In genomic region chr2:190235101-190235500, GRCh38 we compare ENCODE assay signal across 20 cellular contexts.
DNase-seq lines count a peak whose midpoint lies in the region; TF ChIP-seq lines count a peak whose summit lies in the region.
"Had no signal": no experiment of that assay in that cellular context is flagged by ENCODE, and none has a peak within 500 bp of the region (broad histone marks: within the 10 kb centered on the region; RNA-seq: fewer than 3 reads in every experiment).

No MANE protein-coding gene starts in this region.

- no peak overlapping the region for H2AK5ac ChIP-seq in neuronal stem cell (ENCODE audit: low read depth, low read length)

- H3K4me3 ChIP-seq in AG10803 (ENCODE audit: low read length) (no peak overlapping the region), HFF-Myc (replicated peaks; ENCODE audit: low read depth, low read length) (no peak overlapping the region), choroid plexus epithelial cell (ENCODE audit: low read depth, low read length) (no peak overlapping the region), neuronal stem cell (ENCODE audit: low read length in 2 of 2) (no peak overlapping the region), dorsolateral prefrontal cortex (no peak overlapping the region), vagina (no peak overlapping the region)
- H3K4me3 ChIP-seq: GM23338 had no signal

- H3K36me3 ChIP-seq in neuronal stem cell (replicated peaks in 1 of 2; ENCODE audit: control insufficient read depth in 2 of 2, insufficient read depth in 2 of 2, low read length in 2 of 2), result peaks cover 0 to 17% of the 10 kb centered on the region in 2 donors
- H3K36me3 ChIP-seq in vagina, result peaks cover 0 to 7% of the 10 kb centered on the region in 2 donors

- H2BK12ac ChIP-seq in neuronal stem cell (ENCODE audit: low read length), result no peak overlapping the region

- no peak overlapping the region for H3K27ac ChIP-seq in neuronal stem cell (replicated peaks; ENCODE audit: low read length)
- no peak overlapping the region for H3K27ac ChIP-seq in dorsolateral prefrontal cortex
- no peak overlapping the region for H3K27ac ChIP-seq in vagina

- no peak overlapping the region for H4K91ac ChIP-seq in neuronal stem cell (ENCODE audit: low read depth, low read length, poor library complexity)

- H3K23ac ChIP-seq in neuronal stem cell (ENCODE audit: low read depth, low read length, poor library complexity), result no peak overlapping the region

- H3K79me1 ChIP-seq in neuronal stem cell (ENCODE audit: low read depth, low read length), result no peaks in the 10 kb centered on the region

- no peak for TF ChIP-seq CTCF in AG10803 (conservative IDR thresholded peaks at IDR 0.05; ENCODE audit: low read length)
- TF ChIP-seq CTCF in HFF-Myc (IDR thresholded peaks at IDR 0.05; ENCODE audit: low read depth, low read length, missing control alignments), result no peak
- TF ChIP-seq CTCF in choroid plexus epithelial cell (conservative IDR thresholded peaks at IDR 0.05; ENCODE audit: low read depth, low read length), result no peak
- TF ChIP-seq CTCF in dorsolateral prefrontal cortex (IDR thresholded peaks at IDR 0.05 in 54 of 56, conservative IDR thresholded peaks at IDR 0.05 in 2 of 56; ENCODE audit: low read depth in 1 of 56, partially characterized antibody in 56 of 56), result no peak
- no peak for TF ChIP-seq CTCF in vagina (IDR thresholded peaks at IDR 0.05)

- H3K14ac ChIP-seq in neuronal stem cell (ENCODE audit: low read length), result no peak overlapping the region

- H4K8ac ChIP-seq in neuronal stem cell (ENCODE audit: low read depth, low read length), result peak overlapping the region; percentile 48

- DNase-seq in AG10803 (ENCODE audit: low read depth) (peak; percentile 35), HFF-Myc (ENCODE audit: extremely low read depth, low read depth) (peak; percentile 20), choroid plexus epithelial cell (ENCODE audit: low read depth) (peak; percentile 7), neuronal stem cell (ENCODE audit: low spot score) (no peak), dorsolateral prefrontal cortex (no peak), T1000 (lab: John Stamatoyannopoulos, UW) (no peak), vagina (ENCODE audit: extremely low spot score in 2 of 2) (no peak), CD1c-positive myeloid dendritic cell (ENCODE audit: extremely low spot score) (no peak)
- DNase-seq: C1 segment of cervical spinal cord, DMS79 treated with DMSO at 0.1 percent for 48 hours, GDM1, KBM-7, NCI-H1105 treated with DMSO at 0.1 percent for 48 hours, NCI-H1694, NCI-H510A, NCI-H774, RPMI8226, SHP77 treated with DMSO at 0.1 percent for 48 hours, SK-N-SH had no signal

- no peak overlapping the region for H2AFZ ChIP-seq in neuronal stem cell (ENCODE audit: low read length)
- H2AFZ ChIP-seq: GM23338 had no signal

- no peak overlapping the region for H2BK5ac ChIP-seq in neuronal stem cell (ENCODE audit: low read length)

- H3K27me3 ChIP-seq in neuronal stem cell (ENCODE audit: control insufficient read depth in 3 of 3, insufficient read depth in 3 of 3, low read depth in 1 of 3, low read length in 3 of 3), result no peaks in the 10 kb centered on the region
- H3K27me3 ChIP-seq in dorsolateral prefrontal cortex, result no peaks in the 10 kb centered on the region
- no peaks in the 10 kb centered on the region for H3K27me3 ChIP-seq in vagina

- no peak overlapping the region for H2BK120ac ChIP-seq in neuronal stem cell (ENCODE audit: low read depth, low read length)

- no CpG with 5 or more reads among the region's 4 CpGs for WGBS in neuronal stem cell (ENCODE audit: extremely low coverage in 2 of 2, insufficient read length in 2 of 2, insufficient replicate concordance in 1 of 2), 2 donors

- H2BK15ac ChIP-seq in neuronal stem cell (ENCODE audit: low read length), result no peak overlapping the region

- no peak overlapping the region for H3K18ac ChIP-seq in neuronal stem cell (ENCODE audit: low read length)

- intact Hi-C loops in dorsolateral prefrontal cortex (cut with DNase I), result no loop called here
- intact Hi-C loops in vagina (cut with DNase I), result no loop called here

- H3K4ac ChIP-seq in neuronal stem cell (ENCODE audit: low read length), result no peak overlapping the region

- no peaks in the 10 kb centered on the region for H3K4me1 ChIP-seq in neuronal stem cell (ENCODE audit: control insufficient read depth in 2 of 2, insufficient read depth in 1 of 2, low read depth in 1 of 2, low read length in 2 of 2)
- no peaks in the 10 kb centered on the region for H3K4me1 ChIP-seq in vagina

- no peak for TF ChIP-seq POLR2A in vagina (IDR thresholded peaks at IDR 0.05)

- H3K9me3 ChIP-seq in neuronal stem cell (replicated peaks in 1 of 2; ENCODE audit: control insufficient read depth in 2 of 2, insufficient read depth in 1 of 2, low read depth in 1 of 2, low read length in 2 of 2) (no peaks in the 10 kb centered on the region), vagina (no peaks in the 10 kb centered on the region)
- H3K9me3 ChIP-seq: SK-N-SH had no signal

- no peak overlapping the region for H3K9ac ChIP-seq in neuronal stem cell (ENCODE audit: low read depth, low read length, poor library complexity)
- H3K9ac ChIP-seq: SK-N-SH had no signal

- no peak overlapping the region for H3K4me2 ChIP-seq in neuronal stem cell (ENCODE audit: insufficient read depth, low read length, poor library complexity, severe bottlenecking)
- H3K4me2 ChIP-seq: GM23338, SK-N-SH had no signal

Comparison
In these comparisons a context has a peak if more than half of its experiments do, and no peak if none do; other contexts are left out.
1. DNase-seq: peak in AG10803 (single experiment), HFF-Myc (single experiment) and choroid plexus epithelial cell (single experiment); none in neuronal stem cell (single experiment), dorsolateral prefrontal cortex (0 of 10), T1000 (single experiment), vagina (0 of 2) and CD1c-positive myeloid dendritic cell (single experiment).